1 cellular context compared by ENCODE assay signal in the genomic region with DNA sequence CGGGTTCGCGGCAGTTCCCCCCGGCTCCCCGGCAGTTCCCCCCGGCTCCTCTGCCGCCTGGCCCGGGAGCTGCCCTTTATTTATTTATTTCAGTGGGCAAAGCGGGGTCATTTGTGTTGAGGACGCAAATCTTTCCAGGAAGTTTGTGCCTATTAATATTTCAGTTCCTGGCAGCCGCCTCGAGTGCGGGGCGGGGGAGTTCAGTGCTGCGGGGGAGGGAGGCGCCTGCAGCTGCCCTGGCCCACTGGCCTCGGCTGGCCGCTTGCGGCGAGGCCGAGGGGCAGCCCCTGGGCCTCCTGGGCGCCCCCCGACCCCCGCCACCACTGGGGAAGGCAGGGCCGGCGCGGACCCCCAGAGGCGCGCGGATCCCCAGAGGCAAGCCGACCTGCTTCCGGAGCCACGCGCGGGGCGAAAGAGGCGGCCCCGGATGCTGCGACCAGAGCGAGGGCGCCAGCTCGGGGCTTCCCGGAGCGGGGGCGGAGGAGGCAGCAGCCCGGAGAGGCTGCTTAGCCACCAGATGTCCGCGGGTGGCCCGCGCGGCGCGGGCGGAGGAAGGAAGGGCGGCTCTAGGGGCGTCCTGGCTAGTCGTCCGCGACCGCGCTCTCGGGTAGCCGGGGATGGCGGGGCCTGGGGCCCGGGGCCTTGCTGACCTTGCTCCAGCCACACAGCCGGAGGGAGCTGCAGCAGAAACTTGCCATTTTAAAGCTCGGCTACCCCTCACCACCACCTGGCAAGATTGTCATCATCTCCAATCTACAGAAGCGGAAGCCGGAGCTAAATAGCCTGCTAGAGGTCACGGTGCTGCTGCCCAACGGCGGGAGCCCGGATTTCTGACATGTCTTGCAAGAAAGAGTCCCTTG.
TF ChIP-seq lines count a peak whose summit lies in the region.

No MANE protein-coding gene starts in this region.

TF ChIP-seq in GM12878, 131 proteins besides CTCF, POLR2A, EP300 and RAD21 (continued from another document and continues in another):
- TF ChIP-seq, protein P1, sequence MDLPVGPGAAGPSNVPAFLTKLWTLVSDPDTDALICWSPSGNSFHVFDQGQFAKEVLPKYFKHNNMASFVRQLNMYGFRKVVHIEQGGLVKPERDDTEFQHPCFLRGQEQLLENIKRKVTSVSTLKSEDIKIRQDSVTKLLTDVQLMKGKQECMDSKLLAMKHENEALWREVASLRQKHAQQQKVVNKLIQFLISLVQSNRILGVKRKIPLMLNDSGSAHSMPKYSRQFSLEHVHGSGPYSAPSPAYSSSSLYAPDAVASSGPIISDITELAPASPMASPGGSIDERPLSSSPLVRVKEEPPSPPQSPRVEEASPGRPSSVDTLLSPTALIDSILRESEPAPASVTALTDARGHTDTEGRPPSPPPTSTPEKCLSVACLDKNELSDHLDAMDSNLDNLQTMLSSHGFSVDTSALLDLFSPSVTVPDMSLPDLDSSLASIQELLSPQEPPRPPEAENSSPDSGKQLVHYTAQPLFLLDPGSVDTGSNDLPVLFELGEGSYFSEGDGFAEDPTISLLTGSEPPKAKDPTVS (IDR thresholded peaks at IDR 0.05; ENCODE audit: low read depth, low read length), result no peak
- TF ChIP-seq, protein P2, sequence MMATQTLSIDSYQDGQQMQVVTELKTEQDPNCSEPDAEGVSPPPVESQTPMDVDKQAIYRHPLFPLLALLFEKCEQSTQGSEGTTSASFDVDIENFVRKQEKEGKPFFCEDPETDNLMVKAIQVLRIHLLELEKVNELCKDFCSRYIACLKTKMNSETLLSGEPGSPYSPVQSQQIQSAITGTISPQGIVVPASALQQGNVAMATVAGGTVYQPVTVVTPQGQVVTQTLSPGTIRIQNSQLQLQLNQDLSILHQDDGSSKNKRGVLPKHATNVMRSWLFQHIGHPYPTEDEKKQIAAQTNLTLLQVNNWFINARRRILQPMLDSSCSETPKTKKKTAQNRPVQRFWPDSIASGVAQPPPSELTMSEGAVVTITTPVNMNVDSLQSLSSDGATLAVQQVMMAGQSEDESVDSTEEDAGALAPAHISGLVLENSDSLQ (IDR thresholded peaks at IDR 0.05), result no peak
- no peak for TF ChIP-seq ZZZ3 (IDR thresholded peaks at IDR 0.05; ENCODE audit: control insufficient read depth, insufficient read length, low read depth)
- TF ChIP-seq, protein P3, sequence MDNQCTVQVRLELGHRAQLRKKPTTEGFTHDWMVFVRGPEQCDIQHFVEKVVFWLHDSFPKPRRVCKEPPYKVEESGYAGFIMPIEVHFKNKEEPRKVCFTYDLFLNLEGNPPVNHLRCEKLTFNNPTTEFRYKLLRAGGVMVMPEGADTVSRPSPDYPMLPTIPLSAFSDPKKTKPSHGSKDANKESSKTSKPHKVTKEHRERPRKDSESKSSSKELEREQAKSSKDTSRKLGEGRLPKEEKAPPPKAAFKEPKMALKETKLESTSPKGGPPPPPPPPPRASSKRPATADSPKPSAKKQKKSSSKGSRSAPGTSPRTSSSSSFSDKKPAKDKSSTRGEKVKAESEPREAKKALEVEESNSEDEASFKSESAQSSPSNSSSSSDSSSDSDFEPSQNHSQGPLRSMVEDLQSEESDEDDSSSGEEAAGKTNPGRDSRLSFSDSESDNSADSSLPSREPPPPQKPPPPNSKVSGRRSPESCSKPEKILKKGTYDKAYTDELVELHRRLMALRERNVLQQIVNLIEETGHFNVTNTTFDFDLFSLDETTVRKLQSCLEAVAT (IDR thresholded peaks at IDR 0.05), result peak; percentile 39; the same call in 1 of the 2 replicates
- TF ChIP-seq IRF4 (IDR thresholded peaks at IDR 0.05; ENCODE audit: low read depth, low read length), result no peak
- TF ChIP-seq RFX5 (IDR thresholded peaks at IDR 0.05; ENCODE audit: low read depth, low read length), result no peak
- no peak for TF ChIP-seq STAT3 (IDR thresholded peaks at IDR 0.05; ENCODE audit: low read depth, low read length)
- TF ChIP-seq MTA3 (IDR thresholded peaks at IDR 0.05; ENCODE audit: borderline replicate concordance, low read length), result no peak
- TF ChIP-seq, protein P4, sequence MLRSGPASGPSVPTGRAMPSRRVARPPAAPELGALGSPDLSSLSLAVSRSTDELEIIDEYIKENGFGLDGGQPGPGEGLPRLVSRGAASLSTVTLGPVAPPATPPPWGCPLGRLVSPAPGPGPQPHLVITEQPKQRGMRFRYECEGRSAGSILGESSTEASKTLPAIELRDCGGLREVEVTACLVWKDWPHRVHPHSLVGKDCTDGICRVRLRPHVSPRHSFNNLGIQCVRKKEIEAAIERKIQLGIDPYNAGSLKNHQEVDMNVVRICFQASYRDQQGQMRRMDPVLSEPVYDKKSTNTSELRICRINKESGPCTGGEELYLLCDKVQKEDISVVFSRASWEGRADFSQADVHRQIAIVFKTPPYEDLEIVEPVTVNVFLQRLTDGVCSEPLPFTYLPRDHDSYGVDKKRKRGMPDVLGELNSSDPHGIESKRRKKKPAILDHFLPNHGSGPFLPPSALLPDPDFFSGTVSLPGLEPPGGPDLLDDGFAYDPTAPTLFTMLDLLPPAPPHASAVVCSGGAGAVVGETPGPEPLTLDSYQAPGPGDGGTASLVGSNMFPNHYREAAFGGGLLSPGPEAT (IDR thresholded peaks at IDR 0.05; ENCODE audit: low read depth), result peak; percentile 52; the same call in 1 of the 2 replicates
- no peak for TF ChIP-seq BMI1 (IDR thresholded peaks at IDR 0.05; ENCODE audit: borderline replicate concordance)
- TF ChIP-seq HCFC1 (IDR thresholded peaks at IDR 0.05; ENCODE audit: low read length), result no peak; the same call in 1 of the 2 replicates
- peak; percentile 91 for TF ChIP-seq TCF3 (IDR thresholded peaks at IDR 0.05; ENCODE audit: borderline replicate concordance, insufficient read depth, low read depth, low read length)
- peak; percentile 72 for TF ChIP-seq NR2F1 (conservative IDR thresholded peaks at IDR 0.05)
- TF ChIP-seq, protein P5, sequence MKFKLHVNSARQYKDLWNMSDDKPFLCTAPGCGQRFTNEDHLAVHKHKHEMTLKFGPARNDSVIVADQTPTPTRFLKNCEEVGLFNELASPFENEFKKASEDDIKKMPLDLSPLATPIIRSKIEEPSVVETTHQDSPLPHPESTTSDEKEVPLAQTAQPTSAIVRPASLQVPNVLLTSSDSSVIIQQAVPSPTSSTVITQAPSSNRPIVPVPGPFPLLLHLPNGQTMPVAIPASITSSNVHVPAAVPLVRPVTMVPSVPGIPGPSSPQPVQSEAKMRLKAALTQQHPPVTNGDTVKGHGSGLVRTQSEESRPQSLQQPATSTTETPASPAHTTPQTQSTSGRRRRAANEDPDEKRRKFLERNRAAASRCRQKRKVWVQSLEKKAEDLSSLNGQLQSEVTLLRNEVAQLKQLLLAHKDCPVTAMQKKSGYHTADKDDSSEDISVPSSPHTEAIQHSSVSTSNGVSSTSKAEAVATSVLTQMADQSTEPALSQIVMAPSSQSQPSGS (IDR thresholded peaks at IDR 0.05; ENCODE audit: low read length), result no peak; the same call in 1 of the 2 replicates
- no peak for TF ChIP-seq GABPA (IDR thresholded peaks at IDR 0.05; ENCODE audit: low read depth)
- TF ChIP-seq, protein P6, sequence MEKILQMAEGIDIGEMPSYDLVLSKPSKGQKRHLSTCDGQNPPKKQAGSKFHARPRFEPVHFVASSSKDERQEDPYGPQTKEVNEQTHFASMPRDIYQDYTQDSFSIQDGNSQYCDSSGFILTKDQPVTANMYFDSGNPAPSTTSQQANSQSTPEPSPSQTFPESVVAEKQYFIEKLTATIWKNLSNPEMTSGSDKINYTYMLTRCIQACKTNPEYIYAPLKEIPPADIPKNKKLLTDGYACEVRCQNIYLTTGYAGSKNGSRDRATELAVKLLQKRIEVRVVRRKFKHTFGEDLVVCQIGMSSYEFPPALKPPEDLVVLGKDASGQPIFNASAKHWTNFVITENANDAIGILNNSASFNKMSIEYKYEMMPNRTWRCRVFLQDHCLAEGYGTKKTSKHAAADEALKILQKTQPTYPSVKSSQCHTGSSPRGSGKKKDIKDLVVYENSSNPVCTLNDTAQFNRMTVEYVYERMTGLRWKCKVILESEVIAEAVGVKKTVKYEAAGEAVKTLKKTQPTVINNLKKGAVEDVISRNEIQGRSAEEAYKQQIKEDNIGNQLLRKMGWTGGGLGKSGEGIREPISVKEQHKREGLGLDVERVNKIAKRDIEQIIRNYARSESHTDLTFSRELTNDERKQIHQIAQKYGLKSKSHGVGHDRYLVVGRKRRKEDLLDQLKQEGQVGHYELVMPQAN (conservative IDR thresholded peaks at IDR 0.05), result peak; percentile 71; the same call in 1 of the 2 replicates
- TF ChIP-seq ZNF24 (IDR thresholded peaks at IDR 0.05), result peak; percentile 44
- TF ChIP-seq SIN3A (IDR thresholded peaks at IDR 0.05; ENCODE audit: low read depth, low read length), result no peak
- TF ChIP-seq, protein P7, sequence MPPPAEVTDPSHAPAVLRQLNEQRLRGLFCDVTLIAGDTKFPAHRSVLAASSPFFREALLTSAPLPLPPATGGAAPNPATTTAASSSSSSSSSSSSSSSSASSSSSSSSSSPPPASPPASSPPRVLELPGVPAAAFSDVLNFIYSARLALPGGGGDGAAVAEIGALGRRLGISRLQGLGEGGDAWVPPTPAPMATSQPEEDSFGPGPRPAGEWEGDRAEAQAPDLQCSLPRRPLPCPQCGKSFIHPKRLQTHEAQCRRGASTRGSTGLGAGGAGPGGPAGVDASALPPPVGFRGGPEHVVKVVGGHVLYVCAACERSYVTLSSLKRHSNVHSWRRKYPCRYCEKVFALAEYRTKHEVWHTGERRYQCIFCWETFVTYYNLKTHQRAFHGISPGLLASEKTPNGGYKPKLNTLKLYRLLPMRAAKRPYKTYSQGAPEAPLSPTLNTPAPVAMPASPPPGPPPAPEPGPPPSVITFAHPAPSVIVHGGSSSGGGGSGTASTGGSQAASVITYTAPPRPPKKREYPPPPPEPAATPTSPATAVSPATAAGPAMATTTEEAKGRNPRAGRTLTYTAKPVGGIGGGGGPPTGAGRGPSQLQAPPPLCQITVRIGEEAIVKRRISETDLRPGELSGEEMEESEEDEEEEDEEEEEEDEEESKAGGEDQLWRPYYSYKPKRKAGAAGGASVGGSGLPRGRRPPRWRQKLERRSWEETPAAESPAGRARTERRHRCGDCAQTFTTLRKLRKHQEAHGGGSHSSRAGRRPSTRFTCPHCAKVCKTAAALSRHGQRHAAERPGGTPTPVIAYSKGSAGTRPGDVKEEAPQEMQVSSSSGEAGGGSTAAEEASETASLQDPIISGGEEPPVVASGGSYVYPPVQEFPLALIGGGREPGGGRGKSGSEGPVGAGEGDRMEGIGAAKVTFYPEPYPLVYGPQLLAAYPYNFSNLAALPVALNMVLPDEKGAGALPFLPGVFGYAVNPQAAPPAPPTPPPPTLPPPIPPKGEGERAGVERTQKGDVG (CRISPR knock-in tag; IDR thresholded peaks at IDR 0.05), result no peak
- TF ChIP-seq ESRRA (IDR thresholded peaks at IDR 0.05; ENCODE audit: low read length), result peak; percentile 18; the same call in 1 of the 2 replicates
- TF ChIP-seq, protein P8, sequence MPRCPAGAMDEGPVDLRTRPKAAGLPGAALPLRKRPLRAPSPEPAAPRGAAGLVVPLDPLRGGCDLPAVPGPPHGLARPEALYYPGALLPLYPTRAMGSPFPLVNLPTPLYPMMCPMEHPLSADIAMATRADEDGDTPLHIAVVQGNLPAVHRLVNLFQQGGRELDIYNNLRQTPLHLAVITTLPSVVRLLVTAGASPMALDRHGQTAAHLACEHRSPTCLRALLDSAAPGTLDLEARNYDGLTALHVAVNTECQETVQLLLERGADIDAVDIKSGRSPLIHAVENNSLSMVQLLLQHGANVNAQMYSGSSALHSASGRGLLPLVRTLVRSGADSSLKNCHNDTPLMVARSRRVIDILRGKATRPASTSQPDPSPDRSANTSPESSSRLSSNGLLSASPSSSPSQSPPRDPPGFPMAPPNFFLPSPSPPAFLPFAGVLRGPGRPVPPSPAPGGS (IDR thresholded peaks at IDR 0.05; ENCODE audit: borderline replicate concordance, insufficient read depth, low read depth, low read length, poor library complexity, severe bottlenecking), result peak; percentile 38
- TF ChIP-seq, protein P9, sequence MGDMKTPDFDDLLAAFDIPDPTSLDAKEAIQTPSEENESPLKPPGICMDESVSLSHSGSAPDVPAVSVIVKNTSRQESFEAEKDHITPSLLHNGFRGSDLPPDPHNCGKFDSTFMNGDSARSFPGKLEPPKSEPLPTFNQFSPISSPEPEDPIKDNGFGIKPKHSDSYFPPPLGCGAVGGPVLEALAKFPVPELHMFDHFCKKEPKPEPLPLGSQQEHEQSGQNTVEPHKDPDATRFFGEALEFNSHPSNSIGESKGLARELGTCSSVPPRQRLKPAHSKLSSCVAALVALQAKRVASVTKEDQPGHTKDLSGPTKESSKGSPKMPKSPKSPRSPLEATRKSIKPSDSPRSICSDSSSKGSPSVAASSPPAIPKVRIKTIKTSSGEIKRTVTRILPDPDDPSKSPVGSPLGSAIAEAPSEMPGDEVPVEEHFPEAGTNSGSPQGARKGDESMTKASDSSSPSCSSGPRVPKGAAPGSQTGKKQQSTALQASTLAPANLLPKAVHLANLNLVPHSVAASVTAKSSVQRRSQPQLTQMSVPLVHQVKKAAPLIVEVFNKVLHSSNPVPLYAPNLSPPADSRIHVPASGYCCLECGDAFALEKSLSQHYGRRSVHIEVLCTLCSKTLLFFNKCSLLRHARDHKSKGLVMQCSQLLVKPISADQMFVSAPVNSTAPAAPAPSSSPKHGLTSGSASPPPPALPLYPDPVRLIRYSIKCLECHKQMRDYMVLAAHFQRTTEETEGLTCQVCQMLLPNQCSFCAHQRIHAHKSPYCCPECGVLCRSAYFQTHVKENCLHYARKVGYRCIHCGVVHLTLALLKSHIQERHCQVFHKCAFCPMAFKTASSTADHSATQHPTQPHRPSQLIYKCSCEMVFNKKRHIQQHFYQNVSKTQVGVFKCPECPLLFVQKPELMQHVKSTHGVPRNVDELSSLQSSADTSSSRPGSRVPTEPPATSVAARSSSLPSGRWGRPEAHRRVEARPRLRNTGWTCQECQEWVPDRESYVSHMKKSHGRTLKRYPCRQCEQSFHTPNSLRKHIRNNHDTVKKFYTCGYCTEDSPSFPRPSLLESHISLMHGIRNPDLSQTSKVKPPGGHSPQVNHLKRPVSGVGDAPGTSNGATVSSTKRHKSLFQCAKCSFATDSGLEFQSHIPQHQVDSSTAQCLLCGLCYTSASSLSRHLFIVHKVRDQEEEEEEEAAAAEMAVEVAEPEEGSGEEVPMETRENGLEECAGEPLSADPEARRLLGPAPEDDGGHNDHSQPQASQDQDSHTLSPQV (IDR thresholded peaks at IDR 0.05), result 0 out of 2 replicates have a peak, but pooled peaks have one; percentile 30
- TF ChIP-seq EED (IDR thresholded peaks at IDR 0.05; ENCODE audit: low read depth), result peak; percentile 51; the same call in 1 of the 2 replicates
- TF ChIP-seq, protein P10, sequence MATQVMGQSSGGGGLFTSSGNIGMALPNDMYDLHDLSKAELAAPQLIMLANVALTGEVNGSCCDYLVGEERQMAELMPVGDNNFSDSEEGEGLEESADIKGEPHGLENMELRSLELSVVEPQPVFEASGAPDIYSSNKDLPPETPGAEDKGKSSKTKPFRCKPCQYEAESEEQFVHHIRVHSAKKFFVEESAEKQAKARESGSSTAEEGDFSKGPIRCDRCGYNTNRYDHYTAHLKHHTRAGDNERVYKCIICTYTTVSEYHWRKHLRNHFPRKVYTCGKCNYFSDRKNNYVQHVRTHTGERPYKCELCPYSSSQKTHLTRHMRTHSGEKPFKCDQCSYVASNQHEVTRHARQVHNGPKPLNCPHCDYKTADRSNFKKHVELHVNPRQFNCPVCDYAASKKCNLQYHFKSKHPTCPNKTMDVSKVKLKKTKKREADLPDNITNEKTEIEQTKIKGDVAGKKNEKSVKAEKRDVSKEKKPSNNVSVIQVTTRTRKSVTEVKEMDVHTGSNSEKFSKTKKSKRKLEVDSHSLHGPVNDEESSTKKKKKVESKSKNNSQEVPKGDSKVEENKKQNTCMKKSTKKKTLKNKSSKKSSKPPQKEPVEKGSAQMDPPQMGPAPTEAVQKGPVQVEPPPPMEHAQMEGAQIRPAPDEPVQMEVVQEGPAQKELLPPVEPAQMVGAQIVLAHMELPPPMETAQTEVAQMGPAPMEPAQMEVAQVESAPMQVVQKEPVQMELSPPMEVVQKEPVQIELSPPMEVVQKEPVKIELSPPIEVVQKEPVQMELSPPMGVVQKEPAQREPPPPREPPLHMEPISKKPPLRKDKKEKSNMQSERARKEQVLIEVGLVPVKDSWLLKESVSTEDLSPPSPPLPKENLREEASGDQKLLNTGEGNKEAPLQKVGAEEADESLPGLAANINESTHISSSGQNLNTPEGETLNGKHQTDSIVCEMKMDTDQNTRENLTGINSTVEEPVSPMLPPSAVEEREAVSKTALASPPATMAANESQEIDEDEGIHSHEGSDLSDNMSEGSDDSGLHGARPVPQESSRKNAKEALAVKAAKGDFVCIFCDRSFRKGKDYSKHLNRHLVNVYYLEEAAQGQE (IDR thresholded peaks at IDR 0.05; ENCODE audit: low read depth, low read length), result no peak
